23 cellular contexts compared by ENCODE assay signal in genomic region chr9:31996331-31996730, GRCh38.
DNase-seq lines count a peak whose midpoint lies in the region; ATAC-seq and TF ChIP-seq lines count a peak whose summit lies in the region.
"Had no signal": no experiment of that assay in that cellular context is flagged by ENCODE, and none has a peak within 500 bp of the region (broad histone marks: within the 10 kb centered on the region; RNA-seq: fewer than 3 reads in every experiment).

No MANE protein-coding gene starts in this region.

- H3K9me3 Mint-ChIP-seq in immature natural killer cell, result peaks cover 14 to 25% (median 19%) of the 10 kb centered on the region in 6 donors
- H3K9me3 Mint-ChIP-seq: activated naive CD8-positive, alpha-beta T cell treated with anti-CD3 and anti-CD28 coated beads, Interleukin-2, amount 50 U/mL, for 24 hours had no signal

- H3K4me3 Mint-ChIP-seq in immature natural killer cell, result no peak overlapping the region
- H3K4me3 Mint-ChIP-seq: activated CD4-positive, alpha-beta T cell treated with anti-CD3 and anti-CD28 coated beads, Interleukin-2, amount 10 ng/mL, durations not matched to agents 7 days and 5 days; activated naive CD8-positive, alpha-beta T cell treated with anti-CD3 and anti-CD28 coated beads, Interleukin-2, amount 50 U/mL, for 24 hours; IgD-negative memory B cell; natural killer cell; T-cell had no signal

- H2AFZ ChIP-seq in PC-3 (ENCODE audit: low read length), result no peak overlapping the region

- DNase-seq in NCI-H146 (lab: John Stamatoyannopoulos, UW) (peak; percentile 30), NCI-H146 treated with DMSO at 0.1 percent for 48 hours (lab: John Stamatoyannopoulos, UW; ENCODE audit: unreplicated experiment) (no peak), PC-3 (peak; percentile 9), myocyte (ENCODE audit: low read depth) (peak; percentile 0), glomerular visceral epithelial cell (ENCODE audit: extremely low spot score) (no peak), immature natural killer cell (no peak)
- DNase-seq: activated CD4-positive, alpha-beta T cell treated with anti-CD3 and anti-CD28 coated beads, Interleukin-2, amount 10 ng/mL, durations not matched to agents 7 days and 5 days; activated CD8-positive, alpha-beta memory T cell treated with anti-CD3 and anti-CD28 coated beads, Interleukin-2, amount 50 U/mL, for 48 hours; activated effector memory CD4-positive, alpha-beta T cell treated with Interleukin-2 at 50 U/mL for 16 hours; activated naive CD8-positive, alpha-beta T cell treated with anti-CD3 and anti-CD28 coated beads, Interleukin-2, amount 50 U/mL, for 24 hours; C1 segment of cervical spinal cord; hippocampal formation; mesenchymal stem cell; natural killer cell; NCI-H1105 treated with DMSO at 0.1 percent for 48 hours; posterior cingulate gyrus; small intestine; stimulated activated CD4-positive, alpha-beta T cell treated with anti-CD3 and anti-CD28 coated beads, Interleukin-4, amount 100 ng/mL, for 4 hours; T-cell had no signal

- no peak overlapping the region for H3K4me3 ChIP-seq in PC-3 (ENCODE audit: low read length)

- no peaks in the 10 kb centered on the region for H3K9me2 ChIP-seq in PC-3 (replicated peaks; ENCODE audit: low read length)

- no peak for ATAC-seq in PC-3
- no peak for ATAC-seq in GM21423 (IDR thresholded peaks at IDR 0.05; ENCODE audit: unreplicated experiment)
- ATAC-seq: activated naive CD8-positive, alpha-beta T cell treated with anti-CD3 and anti-CD28 coated beads, Interleukin-2, amount 50 U/mL, for 24 hours; natural killer cell; T-cell had no signal

- TF ChIP-seq CTCF in PC-3 (conservative IDR thresholded peaks at IDR 0.05; ENCODE audit: low read depth, low read length), result peak; percentile 35; the same call in 1 of the 2 replicates

- H3K27me3 Mint-ChIP-seq in immature natural killer cell (ENCODE audit: low read depth in 3 of 3), result no peaks in the 10 kb centered on the region
- H3K27me3 Mint-ChIP-seq: activated CD4-positive, alpha-beta T cell treated with anti-CD3 and anti-CD28 coated beads, Interleukin-2, amount 10 ng/mL, durations not matched to agents 7 days and 5 days; activated naive CD8-positive, alpha-beta T cell treated with anti-CD3 and anti-CD28 coated beads, Interleukin-2, amount 50 U/mL, for 24 hours; IgD-negative memory B cell; T-cell had no signal

- no peak overlapping the region for H3K4me2 ChIP-seq in PC-3 (ENCODE audit: low read length)

- peak; percentile 22; the same call in 1 of the 2 replicates for TF ChIP-seq RAD21 in Ishikawa (IDR thresholded peaks at IDR 0.05; ENCODE audit: low read depth)

- CTCF ChIA-PET in PC-3 (lab: Charles Lee), result no interaction called here

- H4K20me1 ChIP-seq in PC-3 (ENCODE audit: low read length), result no peaks in the 10 kb centered on the region

- no peaks in the 10 kb centered on the region for H3K9me3 ChIP-seq in PC-3 (ENCODE audit: low read length)

- POLR2A ChIA-PET in PC-3 (lab: Charles Lee; ENCODE audit: unreplicated experiment), result no interaction called here

- H3K4me1 ChIP-seq in PC-3 (ENCODE audit: insufficient read depth, low read length), result no peaks in the 10 kb centered on the region

- intact Hi-C loops in PC-3 (cut with micrococcal nuclease), result no loop called here

- TF ChIP-seq EP300 in Ishikawa (IDR thresholded peaks at IDR 0.05; ENCODE audit: borderline replicate concordance), result no peak

- no TSS peak for BruUV-seq in PC-3 (replicated peaks; lab: Mats Ljungman, UMichigan)

- H3K36me3 ChIP-seq in PC-3 (ENCODE audit: low read depth, low read length), result no peaks in the 10 kb centered on the region

- H3K36me3 Mint-ChIP-seq in immature natural killer cell, result no peaks in the 10 kb centered on the region
- H3K36me3 Mint-ChIP-seq: T-cell had no signal

- no peak overlapping the region for H3K27ac ChIP-seq in PC-3 (ENCODE audit: low read length)
- H3K27ac ChIP-seq: HL-60 had no signal

- no peak overlapping the region for H3K9ac ChIP-seq in PC-3 (ENCODE audit: low read length)

- no peaks in the 10 kb centered on the region for H3K4me1 Mint-ChIP-seq in immature natural killer cell
- H3K4me1 Mint-ChIP-seq: activated CD4-positive, alpha-beta T cell treated with anti-CD3 and anti-CD28 coated beads, Interleukin-2, amount 10 ng/mL, durations not matched to agents 7 days and 5 days; activated naive CD8-positive, alpha-beta T cell treated with anti-CD3 and anti-CD28 coated beads, Interleukin-2, amount 50 U/mL, for 24 hours; IgD-negative memory B cell; natural killer cell; T-cell had no signal

- H3F3A ChIP-seq in PC-3 (ENCODE audit: low read length, unreplicated experiment), result no peaks in the 10 kb centered on the region

- no peaks in the 10 kb centered on the region for H3K79me2 ChIP-seq in PC-3 (ENCODE audit: low read length)

- no peak overlapping the region for H3K27ac Mint-ChIP-seq in immature natural killer cell
- H3K27ac Mint-ChIP-seq: activated CD4-positive, alpha-beta T cell treated with anti-CD3 and anti-CD28 coated beads, Interleukin-2, amount 10 ng/mL, durations not matched to agents 7 days and 5 days; activated naive CD8-positive, alpha-beta T cell treated with anti-CD3 and anti-CD28 coated beads, Interleukin-2, amount 50 U/mL, for 24 hours; IgD-negative memory B cell; natural killer cell; T-cell had no signal

- no peaks in the 10 kb centered on the region for H3K27me3 ChIP-seq in PC-3 (ENCODE audit: low read length)

TF ChIP-seq in Ishikawa, 13 proteins besides CTCF, POLR2A, EP300 and RAD21:
- TF ChIP-seq, protein P1, sequence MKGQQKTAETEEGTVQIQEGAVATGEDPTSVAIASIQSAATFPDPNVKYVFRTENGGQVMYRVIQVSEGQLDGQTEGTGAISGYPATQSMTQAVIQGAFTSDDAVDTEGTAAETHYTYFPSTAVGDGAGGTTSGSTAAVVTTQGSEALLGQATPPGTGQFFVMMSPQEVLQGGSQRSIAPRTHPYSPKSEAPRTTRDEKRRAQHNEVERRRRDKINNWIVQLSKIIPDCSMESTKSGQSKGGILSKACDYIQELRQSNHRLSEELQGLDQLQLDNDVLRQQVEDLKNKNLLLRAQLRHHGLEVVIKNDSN (IDR thresholded peaks at IDR 0.05), result no peak
- no peak for TF ChIP-seq CREB1 (IDR thresholded peaks at IDR 0.05; ENCODE audit: low read depth)
- TF ChIP-seq FOXM1 (IDR thresholded peaks at IDR 0.05; ENCODE audit: borderline replicate concordance, low read depth), result no peak
- no peak for TF ChIP-seq NFIC (IDR thresholded peaks at IDR 0.05)
- no peak for TF ChIP-seq TAF1 (IDR thresholded peaks at IDR 0.05; ENCODE audit: low read depth)
- TF ChIP-seq, protein P2, sequence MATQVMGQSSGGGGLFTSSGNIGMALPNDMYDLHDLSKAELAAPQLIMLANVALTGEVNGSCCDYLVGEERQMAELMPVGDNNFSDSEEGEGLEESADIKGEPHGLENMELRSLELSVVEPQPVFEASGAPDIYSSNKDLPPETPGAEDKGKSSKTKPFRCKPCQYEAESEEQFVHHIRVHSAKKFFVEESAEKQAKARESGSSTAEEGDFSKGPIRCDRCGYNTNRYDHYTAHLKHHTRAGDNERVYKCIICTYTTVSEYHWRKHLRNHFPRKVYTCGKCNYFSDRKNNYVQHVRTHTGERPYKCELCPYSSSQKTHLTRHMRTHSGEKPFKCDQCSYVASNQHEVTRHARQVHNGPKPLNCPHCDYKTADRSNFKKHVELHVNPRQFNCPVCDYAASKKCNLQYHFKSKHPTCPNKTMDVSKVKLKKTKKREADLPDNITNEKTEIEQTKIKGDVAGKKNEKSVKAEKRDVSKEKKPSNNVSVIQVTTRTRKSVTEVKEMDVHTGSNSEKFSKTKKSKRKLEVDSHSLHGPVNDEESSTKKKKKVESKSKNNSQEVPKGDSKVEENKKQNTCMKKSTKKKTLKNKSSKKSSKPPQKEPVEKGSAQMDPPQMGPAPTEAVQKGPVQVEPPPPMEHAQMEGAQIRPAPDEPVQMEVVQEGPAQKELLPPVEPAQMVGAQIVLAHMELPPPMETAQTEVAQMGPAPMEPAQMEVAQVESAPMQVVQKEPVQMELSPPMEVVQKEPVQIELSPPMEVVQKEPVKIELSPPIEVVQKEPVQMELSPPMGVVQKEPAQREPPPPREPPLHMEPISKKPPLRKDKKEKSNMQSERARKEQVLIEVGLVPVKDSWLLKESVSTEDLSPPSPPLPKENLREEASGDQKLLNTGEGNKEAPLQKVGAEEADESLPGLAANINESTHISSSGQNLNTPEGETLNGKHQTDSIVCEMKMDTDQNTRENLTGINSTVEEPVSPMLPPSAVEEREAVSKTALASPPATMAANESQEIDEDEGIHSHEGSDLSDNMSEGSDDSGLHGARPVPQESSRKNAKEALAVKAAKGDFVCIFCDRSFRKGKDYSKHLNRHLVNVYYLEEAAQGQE (IDR thresholded peaks at IDR 0.05; ENCODE audit: low read depth), result no peak
- no peak for TF ChIP-seq CEBPB (IDR thresholded peaks at IDR 0.05)
- no peak for TF ChIP-seq EGR1 (IDR thresholded peaks at IDR 0.05)
- no peak for TF ChIP-seq MAX (IDR thresholded peaks at IDR 0.05)
- no peak for TF ChIP-seq YY1 (IDR thresholded peaks at IDR 0.05; ENCODE audit: low read depth)
- TF ChIP-seq TEAD4 (IDR thresholded peaks at IDR 0.05), result no peak
- TF ChIP-seq TCF12 (IDR thresholded peaks at IDR 0.05; ENCODE audit: low read depth), result no peak
- TF ChIP-seq ZBTB7A (IDR thresholded peaks at IDR 0.05; ENCODE audit: low read depth), result no peak

Comparison
In these comparisons a context has a peak if more than half of its experiments do, and no peak if none do; other contexts are left out.
1. DNase-seq: peak in NCI-H146 (single experiment), PC-3 (single experiment) and myocyte (single experiment); none in NCI-H146 treated with DMSO at 0.1 percent for 48 hours (single experiment), glomerular visceral epithelial cell (single experiment) and immature natural killer cell (0 of 3).